Comparison of ENCODE assay signal across 11 cellular contexts in genomic region chr10:80484243-80484642, GRCh38. TPM values are rescaled to one million over a fixed set of nuclear protein-coding genes. Genes with fewer than 3 reads are reported as not detected.
DNase-seq lines count a peak whose midpoint lies in the region; ATAC-seq and TF ChIP-seq lines count a peak whose summit lies in the region.
"Had no signal": no experiment of that assay in that cellular context is flagged by ENCODE, and none has a peak within 500 bp of the region (broad histone marks: within the 10 kb centered on the region; RNA-seq: fewer than 3 reads in every experiment).

No MANE protein-coding gene starts in this region.

- H2BK120ac ChIP-seq in mesendoderm (ENCODE audit: low read depth, low read length) = no peak overlapping the region

- peak in 1 of 5 donors; percentile 53 for DNase-seq in CD4-positive, alpha-beta memory T cell
- DNase-seq in NB4 (ENCODE audit: low read depth) (peak; percentile 44), neural progenitor cell (ENCODE audit: low spot score) (no peak), mesendoderm (no peak), chondrocyte (ENCODE audit: low spot score) (no peak), NCI-H1092 (lab: John Stamatoyannopoulos, UW) (no peak)
- DNase-seq in activated naive CD8-positive, alpha-beta T cell treated with anti-CD3 and anti-CD28 coated beads, Interleukin-2, amount 50 U/mL, for 24 hours = no peak
- DNase-seq: Caco-2, testis had no signal

- no peak overlapping the region for H3K4ac ChIP-seq in mesendoderm (ENCODE audit: low read depth, low read length)

- H3K56ac ChIP-seq in mesendoderm (ENCODE audit: low read length) = no peak overlapping the region

- no peaks in the 10 kb centered on the region for H3F3A ChIP-seq in neural progenitor cell (ENCODE audit: low read depth)

- H3K36me3 Mint-ChIP-seq in CD4-positive, alpha-beta memory T cell = peaks cover 34 to 41% of the 10 kb centered on the region in 2 donors
- H3K36me3 Mint-ChIP-seq in activated naive CD8-positive, alpha-beta T cell treated with anti-CD3 and anti-CD28 coated beads, Interleukin-2, amount 50 U/mL, for 24 hours (ENCODE audit: low read depth) = peaks cover 27% of the 10 kb centered on the region
- H3K36me3 Mint-ChIP-seq in neural progenitor cell (peaks cover 32% of the 10 kb centered on the region), chondrocyte (ENCODE audit: low read depth) (peaks cover 4% of the 10 kb centered on the region)

- H2AK5ac ChIP-seq in mesendoderm (ENCODE audit: low read length) = no peak overlapping the region

- no peak for TF ChIP-seq POLR2A in NB4 (IDR thresholded peaks at IDR 0.05; ENCODE audit: extremely low read depth, insufficient read length)

- no peak overlapping the region for H3K23ac ChIP-seq in mesendoderm (ENCODE audit: low read length)

- H3K27ac ChIP-seq in CD4-positive, alpha-beta memory T cell (ENCODE audit: low read depth, low read length) = peak overlapping the region; percentile 74
- H3K27ac ChIP-seq in neural progenitor cell = no peak overlapping the region
- no peak overlapping the region for H3K27ac ChIP-seq in mesendoderm (ENCODE audit: low read depth, low read length)
- H3K27ac ChIP-seq: body of pancreas, testis had no signal

- no peaks in the 10 kb centered on the region for H3K27me3 ChIP-seq in CD4-positive, alpha-beta memory T cell (ENCODE audit: insufficient read depth, low read length)
- no peaks in the 10 kb centered on the region for H3K27me3 ChIP-seq in neural progenitor cell
- no peaks in the 10 kb centered on the region for H3K27me3 ChIP-seq in mesendoderm (ENCODE audit: insufficient read depth, low read length, poor library complexity)
- H3K27me3 ChIP-seq: body of pancreas, testis had no signal

- peaks cover 61% of the 10 kb centered on the region for H4K20me1 ChIP-seq in neural progenitor cell (ENCODE audit: low read depth)

- TF ChIP-seq CTCF in NB4 (IDR thresholded peaks at IDR 0.05; ENCODE audit: low read depth, low read length) (no peak), neural progenitor cell (IDR thresholded peaks at IDR 0.05) (no peak), chondrocyte (IDR thresholded peaks at IDR 0.05) (no peak)

- intact Hi-C loops in CD4-positive, alpha-beta memory T cell (cut with micrococcal nuclease) = loop anchor here (1.0 kb wide), 1 partner anchor 13 kb away; no protein-coding TSS in a partner anchor

- no peak overlapping the region for H3K4me2 ChIP-seq in neural progenitor cell
- H3K4me2 ChIP-seq in mesendoderm (ENCODE audit: low read length) = no peak overlapping the region

- no CpG with 5 or more reads among the region's 6 CpGs for WGBS in mesendoderm (ENCODE audit: extremely low coverage, insufficient coverage, low lambda C conversion rate)

- H3K27ac Mint-ChIP-seq in CD4-positive, alpha-beta memory T cell = peak overlapping the region; percentile 83 to 97 (median 95)
- peak overlapping the region; percentile 95 for H3K27ac Mint-ChIP-seq in activated naive CD8-positive, alpha-beta T cell treated with anti-CD3 and anti-CD28 coated beads, Interleukin-2, amount 50 U/mL, for 24 hours
- peak overlapping the region; percentile 43 for H3K27ac Mint-ChIP-seq in neural progenitor cell
- H3K27ac Mint-ChIP-seq in chondrocyte (ENCODE audit: unreplicated experiment) = no peak overlapping the region

- CTCF ChIA-PET in CD4-positive, alpha-beta memory T cell (lab: Charles Lee; ENCODE audit: partially characterized antibody) = interaction anchor here (0.7 to 10.8 kb wide), 11 partner anchors 9 to 106 kb away, joined by 3 to 201 read pairs (median 5); no protein-coding TSS in a partner anchor

- H4K8ac ChIP-seq in mesendoderm (ENCODE audit: low read depth, low read length) = no peak overlapping the region

- H2BK15ac ChIP-seq in mesendoderm (replicated peaks; ENCODE audit: low read depth) = no peak overlapping the region

- no peak for ATAC-seq in activated naive CD8-positive, alpha-beta T cell treated with anti-CD3 and anti-CD28 coated beads, Interleukin-2, amount 50 U/mL, for 24 hours
- ATAC-seq: body of pancreas had no signal

- no peak overlapping the region for H3K4me3 ChIP-seq in CD4-positive, alpha-beta memory T cell (ENCODE audit: low read length in 2 of 2)
- H3K4me3 ChIP-seq in NB4 (ENCODE audit: low read depth, low read length) = no peak overlapping the region
- no peak overlapping the region for H3K4me3 ChIP-seq in neural progenitor cell
- no peak overlapping the region for H3K4me3 ChIP-seq in mesendoderm (ENCODE audit: low read length)
- H3K4me3 ChIP-seq: body of pancreas, testis had no signal

- H2BK5ac ChIP-seq in mesendoderm (ENCODE audit: low read length) = no peak overlapping the region

- POLR2A ChIA-PET in CD4-positive, alpha-beta memory T cell (lab: Charles Lee; ENCODE audit: partially characterized antibody) = interaction anchor here (1.0 to 14.7 kb wide), 5 partner anchors 9 to 76 kb away, joined by 5 to 906 read pairs (median 14); partner anchors contain the start of genes PRXL2A and TSPAN14

- H3K4me1 ChIP-seq in CD4-positive, alpha-beta memory T cell (ENCODE audit: insufficient read depth, low read length) = peaks cover 84% of the 10 kb centered on the region
- H3K4me1 ChIP-seq in neural progenitor cell = peaks cover 25% of the 10 kb centered on the region
- H3K4me1 ChIP-seq in mesendoderm (ENCODE audit: control insufficient read depth, low read depth, low read length) = peaks cover 16% of the 10 kb centered on the region

- H3K36me3 ChIP-seq in CD4-positive, alpha-beta memory T cell (ENCODE audit: insufficient read depth, low read length) = peaks cover 8% of the 10 kb centered on the region
- no peaks in the 10 kb centered on the region for H3K36me3 ChIP-seq in neural progenitor cell
- no peaks in the 10 kb centered on the region for H3K36me3 ChIP-seq in mesendoderm (ENCODE audit: control insufficient read depth, insufficient read depth, low read length)

- peaks cover 40% of the 10 kb centered on the region for H3K79me1 ChIP-seq in mesendoderm (ENCODE audit: low read length)

- no peak overlapping the region for H2AFZ ChIP-seq in neural progenitor cell (replicated peaks)

- H3K9ac ChIP-seq in neural progenitor cell = no peak overlapping the region
- H3K9ac ChIP-seq in mesendoderm (ENCODE audit: low read length) = no peak overlapping the region

- peaks cover 92% of the 10 kb centered on the region for H3K79me2 ChIP-seq in neural progenitor cell (ENCODE audit: low read depth)
- peaks cover 51% of the 10 kb centered on the region for H3K79me2 ChIP-seq in mesendoderm (ENCODE audit: control insufficient read depth, insufficient read depth, low read length)

- H3K4me3 Mint-ChIP-seq in CD4-positive, alpha-beta memory T cell = peak overlapping the region; percentile 67 to 93 (median 82)
- H3K4me3 Mint-ChIP-seq in activated naive CD8-positive, alpha-beta T cell treated with anti-CD3 and anti-CD28 coated beads, Interleukin-2, amount 50 U/mL, for 24 hours = peak overlapping the region; percentile 63
- no peak overlapping the region for H3K4me3 Mint-ChIP-seq in neural progenitor cell
- no peak overlapping the region for H3K4me3 Mint-ChIP-seq in chondrocyte (ENCODE audit: unreplicated experiment)
- H3K4me3 Mint-ChIP-seq: nephron had no signal

- peaks cover 0 to 3% (median 0%) of the 10 kb centered on the region in 8 donors for H3K9me3 Mint-ChIP-seq in CD4-positive, alpha-beta memory T cell
- no peaks in the 10 kb centered on the region for H3K9me3 Mint-ChIP-seq in activated naive CD8-positive, alpha-beta T cell treated with anti-CD3 and anti-CD28 coated beads, Interleukin-2, amount 50 U/mL, for 24 hours
- H3K9me3 Mint-ChIP-seq in neural progenitor cell = peaks cover 5% of the 10 kb centered on the region
- H3K9me3 Mint-ChIP-seq in chondrocyte (ENCODE audit: low read depth) = peaks cover 3% of the 10 kb centered on the region
- H3K9me3 Mint-ChIP-seq: nephron had no signal

- no peaks in the 10 kb centered on the region for H3K9me3 ChIP-seq in CD4-positive, alpha-beta memory T cell (ENCODE audit: control insufficient read depth in 1 of 2, low read length in 2 of 2)
- no peaks in the 10 kb centered on the region for H3K9me3 ChIP-seq in neural progenitor cell (ENCODE audit: low read depth)
- H3K9me3 ChIP-seq: body of pancreas, Caco-2, testis had no signal

- peaks cover 72 to 91% (median 82%) of the 10 kb centered on the region in 4 donors for H3K4me1 Mint-ChIP-seq in CD4-positive, alpha-beta memory T cell
- peaks cover 89% of the 10 kb centered on the region for H3K4me1 Mint-ChIP-seq in activated naive CD8-positive, alpha-beta T cell treated with anti-CD3 and anti-CD28 coated beads, Interleukin-2, amount 50 U/mL, for 24 hours
- H3K4me1 Mint-ChIP-seq in neural progenitor cell (peaks cover 39% of the 10 kb centered on the region), chondrocyte (ENCODE audit: low read depth) (peaks cover 29% of the 10 kb centered on the region)

- no peak overlapping the region for H3K18ac ChIP-seq in mesendoderm (ENCODE audit: low read length)

- H3K27me3 Mint-ChIP-seq in CD4-positive, alpha-beta memory T cell = no peaks in the 10 kb centered on the region
- no peaks in the 10 kb centered on the region for H3K27me3 Mint-ChIP-seq in activated naive CD8-positive, alpha-beta T cell treated with anti-CD3 and anti-CD28 coated beads, Interleukin-2, amount 50 U/mL, for 24 hours
- H3K27me3 Mint-ChIP-seq in neural progenitor cell (ENCODE audit: insufficient read depth, low read depth) (peaks cover 8% of the 10 kb centered on the region), chondrocyte (ENCODE audit: low read depth) (no peaks in the 10 kb centered on the region)

- no peak overlapping the region for H4K5ac ChIP-seq in mesendoderm (ENCODE audit: low read length)

RNA-seq across cellular contexts. Expression of gene TSPAN14, which starts 30.1 kb away (rescaled TPM):
- 100 to 1,000 TPM; 151 to 153 TPM for total RNA-seq in CD4-positive, alpha-beta memory T cell
- 100 to 1,000 TPM; 148 to 246 TPM for polyA plus RNA-seq in CD4-positive, alpha-beta memory T cell
- total RNA-seq in neural progenitor cell (ENCODE audit: low replicate concordance) (32.7 and 68.9 TPM in 2 replicates), chondrocyte (23.0 to 57.4 TPM (median 53.8 TPM) in 3 replicates)
- 32.4 TPM for polyA plus RNA-seq in mesendoderm (2013, experiment 1 of 2)
- 30.9 TPM for polyA plus RNA-seq in mesendoderm (2013, experiment 2 of 2)

RNA-seq across cellular contexts. Expression of gene SH2D4B, which starts 53.5 kb away (rescaled TPM):
- under 1 TPM; 0.17 TPM for total RNA-seq in CD4-positive, alpha-beta memory T cell
- not detected for polyA plus RNA-seq in CD4-positive, alpha-beta memory T cell
- 0.06 and 0.11 TPM in 2 replicates for total RNA-seq in neural progenitor cell (ENCODE audit: low replicate concordance)
- polyA plus RNA-seq in mesendoderm (2013, experiment 1 of 2) = 0.06 TPM
- 0.04 TPM for polyA plus RNA-seq in mesendoderm (2013, experiment 2 of 2)
- total RNA-seq in chondrocyte = 0.07 TPM in 1 of 3 replicates, not detected in the others

Comparison
In these comparisons a context has a peak if more than half of its experiments do, and no peak if none do; other contexts are left out.
1. H3K4me3 Mint-ChIP-seq: peak in CD4-positive, alpha-beta memory T cell (8 of 8) and activated naive CD8-positive, alpha-beta T cell treated with anti-CD3 and anti-CD28 coated beads, Interleukin-2, amount 50 U/mL, for 24 hours (single experiment); none in neural progenitor cell (single experiment) and chondrocyte (single experiment).